17 cellular contexts compared by ENCODE assay signal in the genomic region with DNA sequence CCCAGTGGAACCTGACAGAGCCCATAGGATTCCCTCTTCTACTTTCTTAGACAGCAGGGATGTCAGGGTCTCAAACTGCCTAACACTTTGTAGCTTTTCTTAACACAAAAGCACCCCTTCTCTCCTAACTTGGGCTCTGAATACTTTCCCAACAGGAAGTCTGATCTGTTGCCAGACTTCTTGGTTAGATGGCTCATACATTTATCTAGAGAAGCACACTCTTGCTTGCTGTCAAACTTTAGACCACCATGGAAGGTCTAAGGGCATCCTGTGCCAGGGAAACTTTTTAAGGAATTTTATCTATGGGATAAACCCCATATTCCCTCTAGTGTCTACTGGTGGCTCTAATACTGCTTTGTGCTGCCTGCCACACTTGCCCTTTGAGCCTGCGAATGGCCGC. TPM values are rescaled to one million over a fixed set of nuclear protein-coding genes. Genes with fewer than 3 reads are reported as not detected.
DNase-seq lines count a peak whose midpoint lies in the region; ATAC-seq and TF ChIP-seq lines count a peak whose summit lies in the region.
"Had no signal": no experiment of that assay in that cellular context is flagged by ENCODE, and none has a peak within 500 bp of the region (broad histone marks: within the 10 kb centered on the region; RNA-seq: fewer than 3 reads in every experiment).

No MANE protein-coding gene starts in this region.

- peaks cover 17% of the 10 kb centered on the region for H3K4me1 Mint-ChIP-seq in chondrocyte (ENCODE audit: low read depth)

- peaks cover 4% of the 10 kb centered on the region; the same call in 1 of the 2 replicates for H3F3A ChIP-seq in GM23248 (ENCODE audit: insufficient read depth)

- in situ Hi-C loops in GM23248 (cut with MboI) = no loop called here

- peak overlapping the region in 3 of 11 experiments; percentile 38 to 88 (median 75); a peak in 4 of 22 replicates for H3K4me2 ChIP-seq in BLaER1 treated with 17β-estradiol and CSF1 and Interleukin-3, amounts not matched to agents 10 nM and 100 nM
- H3K4me2 ChIP-seq in GM23248 (ENCODE audit: unreplicated experiment) = no peak overlapping the region
- no peak overlapping the region for H3K4me2 ChIP-seq in osteoblast (ENCODE audit: insufficient read depth, low read length)

- H3K9me3 ChIP-seq in BLaER1 treated with 17β-estradiol and CSF1 and Interleukin-3, amounts not matched to agents 10 nM and 100 nM (replicated peaks in 1 of 11) = no peaks in the 10 kb centered on the region
- H3K9me3 ChIP-seq in GM23248 (ENCODE audit: low read depth) (no peaks in the 10 kb centered on the region), osteoblast (ENCODE audit: low read depth, low read length) (no peaks in the 10 kb centered on the region)
- H3K9me3 ChIP-seq: Peyer's patch had no signal

- no peak overlapping the region for H3K4me3 ChIP-seq in BLaER1 treated with 17β-estradiol and CSF1 and Interleukin-3, amounts not matched to agents 10 nM and 100 nM
- H3K4me3 ChIP-seq in GM23248 (no peak overlapping the region), osteoblast (ENCODE audit: insufficient read depth, low read length) (no peak overlapping the region)
- H3K4me3 ChIP-seq: Peyer's patch had no signal

- TF ChIP-seq CTCF in chondrocyte (IDR thresholded peaks at IDR 0.05) (no peak), osteoblast (IDR thresholded peaks at IDR 0.05; ENCODE audit: extremely low read depth, low read depth, low read length) (no peak)

- H2AFZ ChIP-seq in GM23248 = no peak overlapping the region
- no peak overlapping the region for H2AFZ ChIP-seq in osteoblast (ENCODE audit: low read length)

- H3K36me3 ChIP-seq in BLaER1 treated with 17β-estradiol and CSF1 and Interleukin-3, amounts not matched to agents 10 nM and 100 nM = peaks cover 26 to 76% (median 70%) of the 10 kb centered on the region in 11 experiments
- H3K36me3 ChIP-seq in GM23248 (ENCODE audit: low read depth) = no peaks in the 10 kb centered on the region; the same call in 1 of the 2 replicates
- peaks cover 30% of the 10 kb centered on the region for H3K36me3 ChIP-seq in osteoblast (ENCODE audit: insufficient read depth, low read length)

- peaks cover 0 to 28% (median 0%) of the 10 kb centered on the region in 11 experiments; a peak in 5 of 22 replicates for H4K20me1 ChIP-seq in BLaER1 treated with 17β-estradiol and CSF1 and Interleukin-3, amounts not matched to agents 10 nM and 100 nM
- H4K20me1 ChIP-seq in GM23248 (ENCODE audit: insufficient read depth) (no peaks in the 10 kb centered on the region), osteoblast (ENCODE audit: insufficient read depth, low read length) (peaks cover 3% of the 10 kb centered on the region)

- no peak overlapping the region for H3K4me3 Mint-ChIP-seq in chondrocyte (ENCODE audit: unreplicated experiment)

- peak overlapping the region in 6 of 11 experiments; percentile 28 to 57 (median 48); a peak in 7 of 22 replicates for H3K9ac ChIP-seq in BLaER1 treated with 17β-estradiol and CSF1 and Interleukin-3, amounts not matched to agents 10 nM and 100 nM
- no peak overlapping the region for H3K9ac ChIP-seq in GM23248

- no peaks in the 10 kb centered on the region for H3K27me3 Mint-ChIP-seq in chondrocyte (ENCODE audit: low read depth)

- no peaks in the 10 kb centered on the region for H3K9me2 ChIP-seq in GM23248 (ENCODE audit: insufficient read depth)

- ATAC-seq in HG03175 (IDR thresholded peaks at IDR 0.05; ENCODE audit: unreplicated experiment) (no peak), GM21723 (IDR thresholded peaks at IDR 0.05; ENCODE audit: unreplicated experiment) (no peak)

- H3K9me3 Mint-ChIP-seq in chondrocyte (ENCODE audit: low read depth) = no peaks in the 10 kb centered on the region
- H3K9me3 Mint-ChIP-seq: H9 had no signal

- H3K27ac Mint-ChIP-seq in chondrocyte (ENCODE audit: unreplicated experiment) = peak overlapping the region; percentile 54

- 100% methylated on average over 2 of the region's 2 CpGs for WGBS in GM23248 (ENCODE audit: low coverage in 1 of 2, low lambda C conversion rate in 2 of 2, missing lambda C conversion rate in 2 of 2), 2 experiments

- H3K27me3 ChIP-seq in BLaER1 treated with 17β-estradiol and CSF1 and Interleukin-3, amounts not matched to agents 10 nM and 100 nM = no peaks in the 10 kb centered on the region
- no peaks in the 10 kb centered on the region for H3K27me3 ChIP-seq in GM23248 (replicated peaks; ENCODE audit: insufficient read depth)
- H3K27me3 ChIP-seq in osteoblast (ENCODE audit: insufficient read depth, low read length) = no peaks in the 10 kb centered on the region
- H3K27me3 ChIP-seq: Peyer's patch had no signal

- peaks cover 12% of the 10 kb centered on the region for H3K36me3 Mint-ChIP-seq in chondrocyte (ENCODE audit: low read depth)

- DNase-seq in GM23248 = peak; percentile 3
- no peak for DNase-seq in chondrocyte (ENCODE audit: low spot score)
- DNase-seq in osteoblast (ENCODE audit: insufficient read length, low spot score, missing footprints) = peak; percentile 85
- no peak for DNase-seq in AG20443 (ENCODE audit: low spot score)
- DNase-seq: DMS79 treated with DMSO at 0.1 percent for 48 hours; H9; NCI-H1092 treated with DMSO at 0.1 percent for 48 hours; NCI-H146; NCI-H2029 treated with DMSO at 0.1 percent for 48 hours; NCI-H2171; NCI-H748 treated with DMSO at 0.1 percent for 48 hours; NK-92 treated with Interleukin-12 subunit alpha and Interleukin-12 subunit beta, amount 100 ng/mL, for 24 hours; Peyer's patch had no signal

- H3K79me2 ChIP-seq in GM23248 (ENCODE audit: insufficient read depth) (peaks cover 31% of the 10 kb centered on the region), osteoblast (ENCODE audit: insufficient read depth, low read length) (peaks cover 25% of the 10 kb centered on the region)

- H3K27ac ChIP-seq in BLaER1 treated with 17β-estradiol and CSF1 and Interleukin-3, amounts not matched to agents 10 nM and 100 nM = peak overlapping the region in 3 of 11 experiments; percentile 1 to 26 (median 10); a peak in 3 of 22 replicates
- no peak overlapping the region for H3K27ac ChIP-seq in GM23248
- H3K27ac ChIP-seq in osteoblast (ENCODE audit: low read depth, low read length) = no peak overlapping the region
- H3K27ac ChIP-seq: C4-2B, Peyer's patch had no signal

- peaks cover 18 to 52% (median 33%) of the 10 kb centered on the region in 10 experiments for H3K4me1 ChIP-seq in BLaER1 treated with 17β-estradiol and CSF1 and Interleukin-3, amounts not matched to agents 10 nM and 100 nM
- H3K4me1 ChIP-seq in GM23248 (ENCODE audit: insufficient read depth) (0 out of 2 replicates have a peak, but pooled peaks cover 4% of the 10 kb centered on the region), osteoblast (ENCODE audit: insufficient read depth, low read length) (peaks cover 9% of the 10 kb centered on the region)

RNA-seq across cellular contexts. Expression of a gene that starts 3.3 kb away (rescaled TPM):
- 2.4 and 4.6 TPM in 2 replicates for total RNA-seq in GM23248 (2014; rRNA removed; shearing (Covaris generic))
- polyA plus RNA-seq in GM23248 (2016; fragmentation: Nextera tagmentation; extraction: Ambion mirVana) = 8.6 and 10.6 TPM in 2 replicates
- total RNA-seq in chondrocyte (11.5 to 18.3 TPM (median 13.4 TPM) in 3 replicates), osteoblast (4.7 and 6.2 TPM in 2 replicates)

RNA-seq across cellular contexts. Expression of a gene that starts 17.0 kb away (rescaled TPM):
- total RNA-seq in GM23248 (2014; rRNA removed; shearing (Covaris generic)) = 2.3 and 3.7 TPM in 2 replicates
- polyA plus RNA-seq in GM23248 (2016; fragmentation: Nextera tagmentation; extraction: Ambion mirVana) = 12.3 and 12.6 TPM in 2 replicates
- total RNA-seq in chondrocyte (11.4 to 18.7 TPM (median 12.5 TPM) in 3 replicates), osteoblast (4.4 and 4.7 TPM in 2 replicates)

RNA-seq across cellular contexts. Expression of a gene that starts 26.0 kb away (rescaled TPM):
- total RNA-seq in GM23248 (2014; rRNA removed; shearing (Covaris generic)) = 33.5 and 41.4 TPM in 2 replicates
- polyA plus RNA-seq in GM23248 (2016; fragmentation: Nextera tagmentation; extraction: Ambion mirVana) = 59.2 and 61.2 TPM in 2 replicates
- total RNA-seq in chondrocyte (23.3 to 25.4 TPM (median 24.7 TPM) in 3 replicates), osteoblast (67.3 and 83.4 TPM in 2 replicates)

RNA-seq across cellular contexts. Expression of a gene that starts 26.6 kb away (rescaled TPM):
- 23.9 and 27.3 TPM in 2 replicates for total RNA-seq in GM23248 (2014; rRNA removed; shearing (Covaris generic))
- polyA plus RNA-seq in GM23248 (2016; fragmentation: Nextera tagmentation; extraction: Ambion mirVana) = 23.6 and 32.7 TPM in 2 replicates
- total RNA-seq in chondrocyte = 57.1 to 64.5 TPM (median 58.2 TPM) in 3 replicates
- total RNA-seq in osteoblast = 29.0 and 37.4 TPM in 2 replicates

RNA-seq across cellular contexts. Expression of a gene that starts 29.1 kb away (rescaled TPM):
- total RNA-seq in GM23248 (2014; rRNA removed; shearing (Covaris generic)) = 30.4 and 30.6 TPM in 2 replicates
- 23.6 and 26.7 TPM in 2 replicates for polyA plus RNA-seq in GM23248 (2016; fragmentation: Nextera tagmentation; extraction: Ambion mirVana)
- 20.4 to 29.6 TPM (median 22.6 TPM) in 3 replicates for total RNA-seq in chondrocyte
- 25.6 and 26.1 TPM in 2 replicates for total RNA-seq in osteoblast

Comparison
In these comparisons a context has a peak if more than half of its experiments do, and no peak if none do; other contexts are left out.
1. DNase-seq: peak in GM23248 (single experiment) and osteoblast (single experiment); none in chondrocyte (single experiment) and AG20443 (single experiment).